Comparison of ENCODE assay signal across 1 cellular context in genomic region chrX:5646818-5647217, GRCh38.
TF ChIP-seq lines count a peak whose summit lies in the region.

No MANE protein-coding gene starts in this region.

TF ChIP-seq in GM23338, 12 proteins besides CTCF, POLR2A, EP300 and RAD21 (continued from another document):
- TF ChIP-seq STAT1 (IDR thresholded peaks at IDR 0.05; ENCODE audit: unreplicated experiment) (no peak), JUNB (IDR thresholded peaks at IDR 0.05; ENCODE audit: unreplicated experiment) (no peak)
